In genomic region chr9:27184556-27185351, GRCh38 we compare ENCODE assay signal across 17 cellular contexts.
A peak's percentile ranks its signal among the peaks of the same experiment; 100 is the strongest.
DNase-seq lines count a peak whose midpoint lies in the region; ATAC-seq, FAIRE-seq and TF ChIP-seq lines count a peak whose summit lies in the region.
"Had no signal": no experiment of that assay in that cellular context is flagged by ENCODE, and none has a peak within 500 bp of the region (broad histone marks: within the 10 kb centered on the region; RNA-seq: fewer than 3 reads in every experiment).

No MANE protein-coding gene starts in this region.

- ATAC-seq in heart right ventricle (peak in 7 of 8 donors; percentile 37 to 80 (median 64)), SK-N-SH treated with all-trans-retinoic acid at 6 μM for 48 hours (peak; percentile 71), GM21723 (IDR thresholded peaks at IDR 0.05; ENCODE audit: unreplicated experiment) (no peak)
- no peak for ATAC-seq in activated T-cell treated with anti-CD3 and anti-CD28 coated beads, Interleukin-2, amount 50 U/mL, for 4 hours
- ATAC-seq: activated CD4-positive, CD25-positive, alpha-beta regulatory T cell treated with anti-CD3 and anti-CD28 coated beads, Interleukin-2, amount 50 U/mL, for 24 hours; left colon; T-cell had no signal

- no peaks in the 10 kb centered on the region for H3K27me3 ChIP-seq in heart right ventricle

- H3K4me1 Mint-ChIP-seq in activated T-cell treated with anti-CD3 and anti-CD28 coated beads, Interleukin-2, amount 50 U/mL, for 4 hours (ENCODE audit: low read depth) = no peaks in the 10 kb centered on the region
- H3K4me1 Mint-ChIP-seq: activated naive CD4-positive, alpha-beta T cell treated with anti-CD3 and anti-CD28 coated beads, Interleukin-2, amount 50 U/mL, for 24 hours; endodermal cell; T-cell had no signal

- H3K4me1 ChIP-seq in heart right ventricle = peaks cover 0 to 45% (median 25%) of the 10 kb centered on the region in 9 donors

- peaks cover 11% of the 10 kb centered on the region for H3K27me3 Mint-ChIP-seq in activated T-cell treated with anti-CD3 and anti-CD28 coated beads, Interleukin-2, amount 50 U/mL, for 4 hours (ENCODE audit: low read depth)
- H3K27me3 Mint-ChIP-seq: activated naive CD4-positive, alpha-beta T cell treated with anti-CD3 and anti-CD28 coated beads, Interleukin-2, amount 50 U/mL, for 24 hours; T-cell had no signal

- H3K36me3 ChIP-seq in heart right ventricle = peaks cover 0 to 66% (median 0%) of the 10 kb centered on the region in 9 donors

- DNase-seq in heart right ventricle (peak in 1 of 2 donors; percentile 19), cardiac septum (ENCODE audit: low spot score) (no peak), head of caudate nucleus (peak in 23 of 42 donors; percentile 11 to 74 (median 36)), urothelium cell line (ENCODE audit: low spot score) (no peak), EL (no peak)
- no peak for DNase-seq in activated T-cell treated with anti-CD3 and anti-CD28 coated beads, Interleukin-2, amount 50 U/mL, for 4 hours
- DNase-seq: activated CD8-positive, alpha-beta memory T cell treated with anti-CD3 and anti-CD28 coated beads, Interleukin-2, amount 50 U/mL, for 4 hours; endodermal cell; left colon; PC-9; small intestine; T-cell had no signal

- H3K4me3 ChIP-seq in heart right ventricle = no peak overlapping the region
- H3K4me3 ChIP-seq: PC-9 had no signal

- peak overlapping the region in 5 of 10 donors; percentile 12 to 56 (median 33) for H3K27ac ChIP-seq in heart right ventricle
- H3K27ac ChIP-seq: PC-9 had no signal

- TF ChIP-seq CTCF in heart right ventricle (IDR thresholded peaks at IDR 0.05) = no peak

- H3K9me3 Mint-ChIP-seq in activated T-cell treated with anti-CD3 and anti-CD28 coated beads, Interleukin-2, amount 50 U/mL, for 4 hours = no peaks in the 10 kb centered on the region
- H3K9me3 Mint-ChIP-seq: activated naive CD4-positive, alpha-beta T cell treated with anti-CD3 and anti-CD28 coated beads, Interleukin-2, amount 50 U/mL, for 24 hours; endodermal cell; T-cell had no signal

- H3K36me3 Mint-ChIP-seq in activated T-cell treated with anti-CD3 and anti-CD28 coated beads, Interleukin-2, amount 50 U/mL, for 4 hours (ENCODE audit: insufficient read depth) = no peaks in the 10 kb centered on the region
- H3K36me3 Mint-ChIP-seq: activated naive CD4-positive, alpha-beta T cell treated with anti-CD3 and anti-CD28 coated beads, Interleukin-2, amount 50 U/mL, for 24 hours; T-cell had no signal

- intact Hi-C loops in heart right ventricle (cut with DNase I) = loop anchor here in 2 of 10 donors (5.0 kb wide), 1 partner anchor 67 kb away; no protein-coding TSS in a partner anchor
- intact Hi-C loops in cardiac septum (cut with DNase I) = no loop called here
- intact Hi-C loops in head of caudate nucleus (cut with DNase I) = no loop called here

- H3K9me3 ChIP-seq in heart right ventricle = no peaks in the 10 kb centered on the region

- no peak overlapping the region for H3K4me3 Mint-ChIP-seq in activated T-cell treated with anti-CD3 and anti-CD28 coated beads, Interleukin-2, amount 50 U/mL, for 4 hours
- H3K4me3 Mint-ChIP-seq: activated naive CD4-positive, alpha-beta T cell treated with anti-CD3 and anti-CD28 coated beads, Interleukin-2, amount 50 U/mL, for 24 hours; endodermal cell; T-cell had no signal

- 57 to 67% methylated on average over 5 of the region's 5 CpGs for WGBS in heart right ventricle, 2 donors

- peak; percentile 83 for FAIRE-seq in urothelium cell line (lab: Jason Lieb, UNC)
- FAIRE-seq: D721Med, small intestine had no signal

TF ChIP-seq in SK-N-SH treated with all-trans-retinoic acid at 6 μM for 48 hours, 23 proteins besides CTCF, POLR2A, EP300 and RAD21:
- no peak for TF ChIP-seq GLIS3 (CRISPR knock-in tag; IDR thresholded peaks at IDR 0.05)
- TF ChIP-seq ZC3H10 (CRISPR knock-in tag; IDR thresholded peaks at IDR 0.05) = no peak
- TF ChIP-seq ZNF565 (CRISPR knock-in tag; conservative IDR thresholded peaks at IDR 0.05; ENCODE audit: low read depth) = no peak
- TF ChIP-seq TSHZ2 (CRISPR knock-in tag; IDR thresholded peaks at IDR 0.05) = no peak
- TF ChIP-seq ARNTL (CRISPR knock-in tag; IDR thresholded peaks at IDR 0.05; ENCODE audit: borderline replicate concordance, low read depth) = no peak
- no peak for TF ChIP-seq PPARA (CRISPR knock-in tag; IDR thresholded peaks at IDR 0.05; ENCODE audit: borderline replicate concordance)
- no peak for TF ChIP-seq CSRNP3 (CRISPR knock-in tag; IDR thresholded peaks at IDR 0.05)
- no peak for TF ChIP-seq ZNF70 (CRISPR knock-in tag; IDR thresholded peaks at IDR 0.05)
- no peak for TF ChIP-seq TCF4 (CRISPR knock-in tag; IDR thresholded peaks at IDR 0.05; ENCODE audit: borderline replicate concordance)
- TF ChIP-seq ZNF8 (CRISPR knock-in tag; IDR thresholded peaks at IDR 0.05) = no peak
- TF ChIP-seq OSR1 (CRISPR knock-in tag; IDR thresholded peaks at IDR 0.05) = no peak
- TF ChIP-seq CREB5 (CRISPR knock-in tag; IDR thresholded peaks at IDR 0.05; ENCODE audit: low read depth) = no peak
- no peak for TF ChIP-seq BACH2 (CRISPR knock-in tag; IDR thresholded peaks at IDR 0.05; ENCODE audit: borderline replicate concordance)
- TF ChIP-seq ESRRG (CRISPR knock-in tag; IDR thresholded peaks at IDR 0.05) = no peak
- TF ChIP-seq SNAI2 (CRISPR knock-in tag; IDR thresholded peaks at IDR 0.05) = no peak

Comparison
In these comparisons a context has a peak if more than half of its experiments do, and no peak if none do; other contexts are left out.
1. ATAC-seq: peak in heart right ventricle (7 of 8) and SK-N-SH treated with all-trans-retinoic acid at 6 μM for 48 hours (single experiment); none in GM21723 (single experiment) and activated T-cell treated with anti-CD3 and anti-CD28 coated beads, Interleukin-2, amount 50 U/mL, for 4 hours (0 of 2).
2. DNase-seq: peak in head of caudate nucleus (23 of 42); none in cardiac septum (single experiment), urothelium cell line (single experiment), EL (single experiment) and activated T-cell treated with anti-CD3 and anti-CD28 coated beads, Interleukin-2, amount 50 U/mL, for 4 hours (single experiment).